ENCODE assay signal across 5 cellular contexts in the genomic region with DNA sequence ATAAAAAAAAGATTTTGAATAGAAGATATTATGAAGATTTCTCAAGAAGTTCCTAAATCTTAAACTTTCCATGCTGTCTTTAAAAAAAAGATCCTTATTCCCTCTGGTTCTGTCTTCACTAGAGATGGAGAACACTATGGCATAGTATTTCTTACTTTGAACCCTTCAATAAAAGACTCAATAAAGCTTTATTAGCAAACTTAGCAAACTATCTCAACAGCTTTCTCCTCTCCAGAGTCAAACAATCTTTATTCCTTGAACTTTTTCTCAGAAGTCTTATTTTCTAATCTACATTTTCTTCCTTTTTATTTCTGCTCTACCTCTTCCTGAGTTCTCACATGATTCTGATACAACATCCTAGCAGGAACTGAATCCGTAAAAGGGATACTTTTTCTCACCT.
"Had no signal": no experiment of that assay in that cellular context is flagged by ENCODE, and none has a peak within 500 bp of the region (broad histone marks: within the 10 kb centered on the region; RNA-seq: fewer than 3 reads in every experiment).

No MANE protein-coding gene starts in this region.

- FAIRE-seq: GM12891, GM18507, GM19239 had no signal

- DNase-seq: GDM1, GF-D8 had no signal
